Comparison of ENCODE assay signal across 36 cellular contexts in the genomic region with DNA sequence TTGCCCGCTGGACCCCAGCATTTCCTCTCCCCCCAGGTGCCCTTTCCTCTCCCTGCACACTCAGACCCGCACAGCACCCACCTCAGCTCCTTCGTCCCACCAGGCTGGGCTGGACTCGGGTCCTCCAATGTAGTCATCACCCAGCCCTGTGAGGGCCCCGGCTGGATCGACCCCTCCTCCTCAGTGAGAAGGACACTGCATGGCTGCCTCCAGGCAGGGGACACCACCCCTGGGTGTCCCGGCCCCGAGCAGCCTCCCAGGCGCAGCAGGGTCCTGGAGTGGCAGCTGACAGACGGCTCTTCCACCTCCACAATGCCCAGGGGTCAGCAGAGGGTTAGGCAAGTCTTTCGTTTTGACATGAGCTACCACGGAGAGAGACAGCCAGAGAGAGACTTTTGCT. TPM values are rescaled to one million over a fixed set of nuclear protein-coding genes. Genes with fewer than 3 reads are reported as not detected.
"Had no signal": no experiment of that assay in that cellular context is flagged by ENCODE, and none has a peak within 500 bp of the region (broad histone marks: within the 10 kb centered on the region; RNA-seq: fewer than 3 reads in every experiment).

No MANE protein-coding gene starts in this region.

- H3K4me3 Mint-ChIP-seq: activated B cell treated with CpG ODN at 0.5 μM for 24 hours; activated CD4-positive, alpha-beta memory T cell treated with anti-CD3 and anti-CD28 coated beads for 36 hours; activated CD4-positive, alpha-beta T cell treated with anti-CD3 and anti-CD28 coated beads for 36 hours; activated CD4-positive, alpha-beta T cell treated with anti-CD3 and anti-CD28 coated beads, Interleukin-2, amount 10 ng/mL, durations not matched to agents 24 days and 14 days; activated naive CD4-positive, alpha-beta T cell treated with anti-CD3 and anti-CD28 coated beads, Interleukin-2, amount 10 ng/mL, durations not matched to agents 7 days and 5 days; activated naive CD8-positive, alpha-beta T cell treated with anti-CD3 and anti-CD28 coated beads, Interleukin-2, amount 10 ng/mL, durations not matched to agents 7 days and 5 days; activated T-cell treated with anti-CD3 and anti-CD28 coated beads, Interleukin-2, amount 50 U/mL, for 24 hours; activated T-cell treated with anti-CD3 and anti-CD28 coated beads, Interleukin-2, amount 50 U/mL, for 72 hours; brain; T-helper 17 cell; T-helper 2 cell treated with Interferon-gamma antibody and Interleukin-4, amounts not matched to agents 5 μg/mL and 100 μg/mL, for 36 hours had no signal

- H3K27ac Mint-ChIP-seq: activated B cell treated with CpG ODN at 0.5 μM for 24 hours; activated CD4-positive, alpha-beta memory T cell treated with anti-CD3 and anti-CD28 coated beads for 36 hours; activated CD4-positive, alpha-beta T cell treated with anti-CD3 and anti-CD28 coated beads for 36 hours; activated CD4-positive, alpha-beta T cell treated with anti-CD3 and anti-CD28 coated beads, Interleukin-2, amount 10 ng/mL, durations not matched to agents 24 days and 14 days; activated naive CD4-positive, alpha-beta T cell treated with anti-CD3 and anti-CD28 coated beads, Interleukin-2, amount 10 ng/mL, durations not matched to agents 7 days and 5 days; activated naive CD4-positive, alpha-beta T cell treated with anti-CD3 and anti-CD28 coated beads, Interleukin-2, amount 50 U/mL, for 72 hours; activated naive CD8-positive, alpha-beta T cell treated with anti-CD3 and anti-CD28 coated beads, Interleukin-2, amount 10 ng/mL, durations not matched to agents 7 days and 5 days; activated T-cell treated with anti-CD3 and anti-CD28 coated beads, Interleukin-2, amount 50 U/mL, for 24 hours; activated T-cell treated with anti-CD3 and anti-CD28 coated beads, Interleukin-2, amount 50 U/mL, for 72 hours; brain; T-helper 17 cell; T-helper 2 cell treated with Interferon-gamma antibody and Interleukin-4, amounts not matched to agents 5 μg/mL and 100 μg/mL, for 36 hours had no signal

- H3K9me3 ChIP-seq: ascending aorta, breast epithelium, colonic mucosa, esophagus squamous epithelium, gastroesophageal sphincter had no signal

- DNase-seq: activated B cell treated with CpG ODN at 0.5 μM for 24 hours; activated CD4-positive, alpha-beta memory T cell treated with anti-CD3 and anti-CD28 coated beads for 36 hours; activated CD4-positive, alpha-beta T cell treated with anti-CD3 and anti-CD28 coated beads for 36 hours; activated CD4-positive, alpha-beta T cell treated with anti-CD3 and anti-CD28 coated beads, Interleukin-2, amount 10 ng/mL, durations not matched to agents 24 days and 14 days; activated CD8-positive, alpha-beta memory T cell treated with anti-CD3 and anti-CD28 coated beads, Interleukin-2, amount 50 U/mL, for 48 hours; activated gamma-delta T cell; activated naive CD4-positive, alpha-beta T cell; activated naive CD4-positive, alpha-beta T cell treated with anti-CD3 and anti-CD28 coated beads, Interleukin-2, amount 10 ng/mL, durations not matched to agents 7 days and 5 days; activated naive CD8-positive, alpha-beta T cell treated with anti-CD3 and anti-CD28 coated beads, Interleukin-2, amount 10 ng/mL, durations not matched to agents 7 days and 5 days; activated T-cell treated with anti-CD3 and anti-CD28 coated beads for 4 hours; activated T-cell treated with anti-CD3 and anti-CD28 coated beads, Interleukin-2, amount 50 U/mL, for 24 hours; activated T-cell treated with anti-CD3 and anti-CD28 coated beads, Interleukin-2, amount 50 U/mL, for 72 hours; central memory CD4-positive, alpha-beta T cell; cerebellar nuclear complex; colonic mucosa; effector CD8-positive, alpha-beta T cell; esophagus squamous epithelium; foreskin melanocyte; T-helper 1 cell; T-helper 17 cell; T1000; WERI-Rb-1 had no signal

- H3K4me3 ChIP-seq: ascending aorta, breast epithelium, cardiac muscle cell, colonic mucosa, esophagus squamous epithelium, gastroesophageal sphincter had no signal

- H3K4me1 ChIP-seq: ascending aorta, breast epithelium, colonic mucosa, esophagus squamous epithelium, gastroesophageal sphincter had no signal

- H3K36me3 Mint-ChIP-seq: activated CD4-positive, alpha-beta memory T cell treated with anti-CD3 and anti-CD28 coated beads for 36 hours; activated naive CD4-positive, alpha-beta T cell treated with anti-CD3 and anti-CD28 coated beads, Interleukin-2, amount 10 ng/mL, durations not matched to agents 7 days and 5 days; activated naive CD4-positive, alpha-beta T cell treated with anti-CD3 and anti-CD28 coated beads, Interleukin-2, amount 50 U/mL, for 72 hours; activated naive CD8-positive, alpha-beta T cell treated with anti-CD3 and anti-CD28 coated beads, Interleukin-2, amount 10 ng/mL, durations not matched to agents 7 days and 5 days; brain had no signal

- ATAC-seq: activated CD4-positive, alpha-beta T cell treated with anti-CD3 and anti-CD28 coated beads for 36 hours; activated CD4-positive, CD25-positive, alpha-beta regulatory T cell treated with anti-CD3 and anti-CD28 coated beads, Interleukin-2, amount 50 U/mL, for 24 hours; activated naive CD4-positive, alpha-beta T cell treated with anti-CD3 and anti-CD28 coated beads, Interleukin-2, amount 50 U/mL, for 72 hours; activated T-cell treated with anti-CD3 and anti-CD28 coated beads, Interleukin-2, amount 50 U/mL, for 72 hours; gastroesophageal sphincter; T-helper 17 cell had no signal

- H3K4me1 Mint-ChIP-seq: activated B cell treated with CpG ODN at 0.5 μM for 24 hours; activated CD4-positive, alpha-beta T cell treated with anti-CD3 and anti-CD28 coated beads for 36 hours; activated naive CD4-positive, alpha-beta T cell treated with anti-CD3 and anti-CD28 coated beads, Interleukin-2, amount 10 ng/mL, durations not matched to agents 7 days and 5 days; activated naive CD8-positive, alpha-beta T cell treated with anti-CD3 and anti-CD28 coated beads, Interleukin-2, amount 10 ng/mL, durations not matched to agents 7 days and 5 days; brain had no signal

- H3K36me3 ChIP-seq: ascending aorta, breast epithelium, cardiac muscle cell, colonic mucosa, esophagus squamous epithelium, gastroesophageal sphincter, WERI-Rb-1 had no signal

- H3K27ac ChIP-seq: ascending aorta, breast epithelium, cardiac muscle cell, colonic mucosa, epithelial cell of prostate, esophagus squamous epithelium, gastroesophageal sphincter, WERI-Rb-1 had no signal

- H3K27me3 ChIP-seq: ascending aorta, breast epithelium, cardiac muscle cell, colonic mucosa had no signal

- H3K27me3 Mint-ChIP-seq: brain had no signal

- H3K9me3 Mint-ChIP-seq: activated B cell treated with CpG ODN at 0.5 μM for 24 hours; activated CD4-positive, alpha-beta memory T cell treated with anti-CD3 and anti-CD28 coated beads for 36 hours; activated CD4-positive, alpha-beta T cell treated with anti-CD3 and anti-CD28 coated beads, Interleukin-2, amount 10 ng/mL, durations not matched to agents 24 days and 14 days; activated naive CD4-positive, alpha-beta T cell treated with anti-CD3 and anti-CD28 coated beads, Interleukin-2, amount 10 ng/mL, durations not matched to agents 7 days and 5 days; activated naive CD4-positive, alpha-beta T cell treated with anti-CD3 and anti-CD28 coated beads, Interleukin-2, amount 50 U/mL, for 72 hours; activated naive CD8-positive, alpha-beta T cell treated with anti-CD3 and anti-CD28 coated beads, Interleukin-2, amount 10 ng/mL, durations not matched to agents 7 days and 5 days; activated T-cell treated with anti-CD3 and anti-CD28 coated beads, Interleukin-2, amount 50 U/mL, for 24 hours; activated T-cell treated with anti-CD3 and anti-CD28 coated beads, Interleukin-2, amount 50 U/mL, for 72 hours; T-helper 2 cell treated with Interferon-gamma antibody and Interleukin-4, amounts not matched to agents 5 μg/mL and 100 μg/mL, for 36 hours had no signal

- FAIRE-seq: endometrium, endothelial cell of umbilical vein had no signal

RNA-seq across cellular contexts. Expression of a gene that starts 11.1 kb away (rescaled TPM):
- total RNA-seq: activated B cell treated with CpG ODN at 0.5 μM for 24 hours; activated CD4-positive, alpha-beta memory T cell treated with anti-CD3 and anti-CD28 coated beads for 36 hours; activated CD4-positive, alpha-beta T cell treated with anti-CD3 and anti-CD28 coated beads for 36 hours; activated CD4-positive, alpha-beta T cell treated with anti-CD3 and anti-CD28 coated beads, Interleukin-2, amount 10 ng/mL, durations not matched to agents 24 days and 14 days; activated naive CD4-positive, alpha-beta T cell treated with anti-CD3 and anti-CD28 coated beads, Interleukin-2, amount 50 U/mL, for 72 hours; activated naive CD8-positive, alpha-beta T cell treated with anti-CD3 and anti-CD28 coated beads, Interleukin-2, amount 10 ng/mL, durations not matched to agents 7 days and 5 days; activated T-cell treated with anti-CD3 and anti-CD28 coated beads, Interleukin-2, amount 50 U/mL, for 72 hours; ascending aorta; cardiac muscle cell; colonic mucosa; dermis microvascular lymphatic vessel endothelial cell; endothelial cell of umbilical vein; fibroblast of lung; glomerular endothelial cell; T-helper 17 cell had no signal
- polyA plus RNA-seq: cardiac muscle cell, endothelial cell of umbilical vein, fibroblast of lung had no signal
